1 cellular context compared by ENCODE assay signal in the genomic region with DNA sequence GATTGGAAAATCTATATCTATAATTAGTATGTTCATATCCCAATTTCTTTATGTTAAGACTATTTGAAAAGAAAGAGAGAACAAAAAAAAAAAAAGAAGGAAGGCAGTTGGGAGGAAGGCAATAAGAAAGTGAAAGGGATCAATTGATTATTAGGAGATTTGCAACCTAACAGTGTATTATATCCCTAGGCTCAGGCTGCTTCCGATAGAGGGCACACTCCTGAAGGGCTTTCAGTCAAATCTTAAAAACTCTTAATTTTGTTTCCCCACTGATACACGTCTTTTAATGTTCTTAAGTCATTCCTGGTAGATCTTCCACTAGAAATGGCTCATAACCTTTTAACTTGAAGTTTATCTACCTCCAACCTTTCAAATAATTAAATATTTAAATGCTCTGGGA.
TF ChIP-seq lines count a peak whose summit lies in the region.

No MANE protein-coding gene starts in this region.

TF ChIP-seq in GM23338, 12 proteins besides CTCF, POLR2A, EP300 and RAD21 (continued from another document):
- TF ChIP-seq, protein P1, sequence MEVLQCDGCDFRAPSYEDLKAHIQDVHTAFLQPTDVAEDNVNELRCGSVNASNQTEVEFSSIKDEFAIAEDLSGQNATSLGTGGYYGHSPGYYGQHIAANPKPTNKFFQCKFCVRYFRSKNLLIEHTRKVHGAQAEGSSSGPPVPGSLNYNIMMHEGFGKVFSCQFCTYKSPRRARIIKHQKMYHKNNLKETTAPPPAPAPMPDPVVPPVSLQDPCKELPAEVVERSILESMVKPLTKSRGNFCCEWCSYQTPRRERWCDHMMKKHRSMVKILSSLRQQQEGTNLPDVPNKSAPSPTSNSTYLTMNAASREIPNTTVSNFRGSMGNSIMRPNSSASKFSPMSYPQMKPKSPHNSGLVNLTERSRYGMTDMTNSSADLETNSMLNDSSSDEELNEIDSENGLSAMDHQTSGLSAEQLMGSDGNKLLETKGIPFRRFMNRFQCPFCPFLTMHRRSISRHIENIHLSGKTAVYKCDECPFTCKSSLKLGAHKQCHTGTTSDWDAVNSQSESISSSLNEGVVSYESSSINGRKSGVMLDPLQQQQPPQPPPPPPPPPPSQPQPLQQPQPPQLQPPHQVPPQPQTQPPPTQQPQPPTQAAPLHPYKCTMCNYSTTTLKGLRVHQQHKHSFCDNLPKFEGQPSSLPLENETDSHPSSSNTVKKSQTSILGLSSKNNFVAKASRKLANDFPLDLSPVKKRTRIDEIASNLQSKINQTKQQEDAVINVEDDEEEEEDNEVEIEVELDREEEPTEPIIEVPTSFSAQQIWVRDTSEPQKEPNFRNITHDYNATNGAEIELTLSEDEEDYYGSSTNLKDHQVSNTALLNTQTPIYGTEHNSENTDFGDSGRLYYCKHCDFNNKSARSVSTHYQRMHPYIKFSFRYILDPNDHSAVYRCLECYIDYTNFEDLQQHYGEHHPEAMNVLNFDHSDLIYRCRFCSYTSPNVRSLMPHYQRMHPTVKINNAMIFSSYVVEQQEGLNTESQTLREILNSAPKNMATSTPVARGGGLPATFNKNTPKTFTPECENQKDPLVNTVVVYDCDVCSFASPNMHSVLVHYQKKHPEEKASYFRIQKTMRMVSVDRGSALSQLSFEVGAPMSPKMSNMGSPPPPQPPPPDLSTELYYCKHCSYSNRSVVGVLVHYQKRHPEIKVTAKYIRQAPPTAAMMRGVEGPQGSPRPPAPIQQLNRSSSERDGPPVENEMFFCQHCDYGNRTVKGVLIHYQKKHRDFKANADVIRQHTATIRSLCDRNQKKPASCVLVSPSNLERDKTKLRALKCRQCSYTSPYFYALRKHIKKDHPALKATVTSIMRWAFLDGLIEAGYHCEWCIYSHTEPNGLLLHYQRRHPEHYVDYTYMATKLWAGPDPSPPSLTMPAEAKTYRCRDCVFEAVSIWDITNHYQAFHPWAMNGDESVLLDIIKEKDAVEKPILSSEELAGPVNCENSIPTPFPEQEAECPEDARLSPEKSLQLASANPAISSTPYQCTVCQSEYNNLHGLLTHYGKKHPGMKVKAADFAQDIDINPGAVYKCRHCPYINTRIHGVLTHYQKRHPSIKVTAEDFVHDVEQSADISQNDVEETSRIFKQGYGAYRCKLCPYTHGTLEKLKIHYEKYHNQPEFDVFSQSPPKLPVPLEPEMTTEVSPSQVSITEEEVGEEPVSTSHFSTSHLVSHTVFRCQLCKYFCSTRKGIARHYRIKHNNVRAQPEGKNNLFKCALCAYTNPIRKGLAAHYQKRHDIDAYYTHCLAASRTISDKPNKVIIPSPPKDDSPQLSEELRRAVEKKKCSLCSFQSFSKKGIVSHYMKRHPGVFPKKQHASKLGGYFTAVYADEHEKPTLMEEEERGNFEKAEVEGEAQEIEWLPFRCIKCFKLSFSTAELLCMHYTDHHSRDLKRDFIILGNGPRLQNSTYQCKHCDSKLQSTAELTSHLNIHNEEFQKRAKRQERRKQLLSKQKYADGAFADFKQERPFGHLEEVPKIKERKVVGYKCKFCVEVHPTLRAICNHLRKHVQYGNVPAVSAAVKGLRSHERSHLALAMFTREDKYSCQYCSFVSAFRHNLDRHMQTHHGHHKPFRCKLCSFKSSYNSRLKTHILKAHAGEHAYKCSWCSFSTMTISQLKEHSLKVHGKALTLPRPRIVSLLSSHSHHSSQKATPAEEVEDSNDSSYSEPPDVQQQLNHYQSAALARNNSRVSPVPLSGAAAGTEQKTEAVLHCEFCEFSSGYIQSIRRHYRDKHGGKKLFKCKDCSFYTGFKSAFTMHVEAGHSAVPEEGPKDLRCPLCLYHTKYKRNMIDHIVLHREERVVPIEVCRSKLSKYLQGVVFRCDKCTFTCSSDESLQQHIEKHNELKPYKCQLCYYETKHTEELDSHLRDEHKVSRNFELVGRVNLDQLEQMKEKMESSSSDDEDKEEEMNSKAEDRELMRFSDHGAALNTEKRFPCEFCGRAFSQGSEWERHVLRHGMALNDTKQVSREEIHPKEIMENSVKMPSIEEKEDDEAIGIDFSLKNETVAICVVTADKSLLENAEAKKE (CRISPR knock-in tag; IDR thresholded peaks at IDR 0.05), result no peak
- no peak for TF ChIP-seq CREB1 (CRISPR knock-in tag; IDR thresholded peaks at IDR 0.05; ENCODE audit: low read depth)
- TF ChIP-seq REST (IDR thresholded peaks at IDR 0.05; ENCODE audit: unreplicated experiment), result no peak
- TF ChIP-seq, protein P2, sequence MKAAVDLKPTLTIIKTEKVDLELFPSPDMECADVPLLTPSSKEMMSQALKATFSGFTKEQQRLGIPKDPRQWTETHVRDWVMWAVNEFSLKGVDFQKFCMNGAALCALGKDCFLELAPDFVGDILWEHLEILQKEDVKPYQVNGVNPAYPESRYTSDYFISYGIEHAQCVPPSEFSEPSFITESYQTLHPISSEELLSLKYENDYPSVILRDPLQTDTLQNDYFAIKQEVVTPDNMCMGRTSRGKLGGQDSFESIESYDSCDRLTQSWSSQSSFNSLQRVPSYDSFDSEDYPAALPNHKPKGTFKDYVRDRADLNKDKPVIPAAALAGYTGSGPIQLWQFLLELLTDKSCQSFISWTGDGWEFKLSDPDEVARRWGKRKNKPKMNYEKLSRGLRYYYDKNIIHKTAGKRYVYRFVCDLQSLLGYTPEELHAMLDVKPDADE (IDR thresholded peaks at IDR 0.05), result no peak
- TF ChIP-seq STAT1 (IDR thresholded peaks at IDR 0.05; ENCODE audit: unreplicated experiment), result no peak
- no peak for TF ChIP-seq ZNF331 (CRISPR knock-in tag; IDR thresholded peaks at IDR 0.05; ENCODE audit: low read depth)
- no peak for TF ChIP-seq JUNB (IDR thresholded peaks at IDR 0.05; ENCODE audit: unreplicated experiment)
- no peak for TF ChIP-seq ZNF114 (CRISPR knock-in tag; IDR thresholded peaks at IDR 0.05)
- no peak for TF ChIP-seq EZH2phosphoT487 (IDR thresholded peaks at IDR 0.05; ENCODE audit: unreplicated experiment)
- no peak for TF ChIP-seq NANOG (IDR thresholded peaks at IDR 0.05; ENCODE audit: borderline replicate concordance)
